ENCODE assay signal across 2 cellular contexts in the genomic region with DNA sequence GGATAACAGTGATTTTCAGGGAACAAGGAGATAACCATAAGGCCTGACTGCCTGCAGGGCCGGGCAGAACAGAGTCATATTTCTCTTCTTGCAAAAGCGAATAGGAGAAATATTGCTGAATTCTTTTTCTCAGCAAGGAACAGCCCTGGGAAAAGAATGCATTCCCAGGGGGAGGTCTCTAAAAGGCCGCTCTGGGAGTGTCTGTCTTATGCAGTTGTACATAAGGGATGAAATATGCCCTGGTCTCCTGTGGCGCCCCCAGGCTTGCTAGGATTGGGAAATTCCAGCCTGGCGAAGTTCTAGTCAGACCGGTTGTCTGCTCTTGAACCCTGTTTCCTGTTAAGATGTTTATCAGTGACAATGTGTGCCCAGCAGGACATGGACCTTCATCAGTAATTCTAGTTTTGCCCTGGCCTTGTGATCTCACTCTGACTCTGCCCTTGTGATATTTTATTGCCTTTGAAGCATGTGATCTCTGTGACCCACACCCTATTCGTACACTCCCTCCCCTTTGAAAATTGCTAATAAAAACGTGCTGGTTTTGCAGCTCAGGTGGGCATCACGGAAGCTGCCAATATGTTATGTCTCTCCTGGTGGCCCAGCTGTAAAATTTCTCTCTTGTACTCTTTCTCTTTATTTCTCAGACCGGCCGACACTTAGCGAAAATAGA.
TF ChIP-seq lines count a peak whose summit lies in the region.

No MANE protein-coding gene starts in this region.

TF ChIP-seq in HEK293, 187 proteins besides CTCF, POLR2A, EP300 and RAD21:
- TF ChIP-seq SETDB1 (IDR thresholded peaks at IDR 0.05; ENCODE audit: insufficient read length, low read length) (peak; percentile 88), TRIM28 (IDR thresholded peaks at IDR 0.05; ENCODE audit: borderline replicate concordance, low read length) (peak; percentile 73; the same call in 1 of the 2 replicates)

TF ChIP-seq in K562, 482 proteins besides CTCF, POLR2A, EP300 and RAD21:
- 0 out of 2 replicates have a peak, but pooled peaks have one; percentile 19 for TF ChIP-seq CBX5 (IDR thresholded peaks at IDR 0.05; ENCODE audit: borderline replicate concordance, low read depth)
TF ChIP-seq in K562: peak in this region for 1; not testable (repeated sequence) for 481.
